In genomic region chr6:166325383-166326042, GRCh38 we compare ENCODE assay signal across 16 cellular contexts. TPM values are rescaled to one million over a fixed set of nuclear protein-coding genes. Genes with fewer than 3 reads are reported as not detected.
DNase-seq lines count a peak whose midpoint lies in the region; ATAC-seq and TF ChIP-seq lines count a peak whose summit lies in the region.
"Had no signal": no experiment of that assay in that cellular context is flagged by ENCODE, and none has a peak within 500 bp of the region (broad histone marks: within the 10 kb centered on the region; RNA-seq: fewer than 3 reads in every experiment).

No MANE protein-coding gene starts in this region.

- H3K9me3 Mint-ChIP-seq in natural killer cell: no peaks in the 10 kb centered on the region
- H3K9me3 Mint-ChIP-seq: nephron had no signal

- no peak overlapping the region for H3K27ac ChIP-seq in osteoblast (ENCODE audit: low read depth, low read length)
- H3K27ac ChIP-seq: vagina had no signal

- H3K36me3 Mint-ChIP-seq in natural killer cell: peaks cover 6% of the 10 kb centered on the region

- no peak overlapping the region for H3K4me3 ChIP-seq in osteoblast (ENCODE audit: insufficient read depth, low read length)
- H3K4me3 ChIP-seq: smooth muscle cell, vagina had no signal

- no peaks in the 10 kb centered on the region for H3K27me3 ChIP-seq in osteoblast (ENCODE audit: insufficient read depth, low read length)
- H3K27me3 ChIP-seq: vagina had no signal

- H3K4me1 ChIP-seq in osteoblast (ENCODE audit: insufficient read depth, low read length): no peaks in the 10 kb centered on the region
- H3K4me1 ChIP-seq: vagina had no signal

- peak overlapping the region; percentile 49 for H3K4me3 Mint-ChIP-seq in natural killer cell
- H3K4me3 Mint-ChIP-seq: nephron had no signal

- no peak overlapping the region for H2AFZ ChIP-seq in osteoblast (ENCODE audit: low read length)

- no peak for DNase-seq in natural killer cell
- DNase-seq in cortex of kidney (lab: John Stamatoyannopoulos, UW): no peak
- DNase-seq in osteoblast (ENCODE audit: insufficient read length, low spot score, missing footprints): no peak
- DNase-seq in OCI-M1 (lab: John Stamatoyannopoulos, UW): no peak
- DNase-seq: activated gamma-delta T cell treated with Interleukin-2 at 50 U/mL for 16 hours; central memory CD4-positive, alpha-beta T cell; NCI-H510A treated with DMSO at 0.1 percent for 48 hours had no signal

- H3K27me3 Mint-ChIP-seq in natural killer cell (ENCODE audit: low read depth in 2 of 2): no peaks in the 10 kb centered on the region

- ATAC-seq in GM18909 (IDR thresholded peaks at IDR 0.05; ENCODE audit: poor library complexity, unreplicated experiment) (peak; percentile 76), GM21717 (IDR thresholded peaks at IDR 0.05; ENCODE audit: unreplicated experiment) (peak; percentile 94), HG03196 (IDR thresholded peaks at IDR 0.05; ENCODE audit: unreplicated experiment) (peak; percentile 69), natural killer cell (peak; percentile 72 to 92 (median 89)), GM18873 (IDR thresholded peaks at IDR 0.05; ENCODE audit: low FRiP score, unreplicated experiment) (no peak)

- H3K27ac Mint-ChIP-seq in natural killer cell: peak overlapping the region; percentile 72 to 81
- H3K27ac Mint-ChIP-seq: nephron had no signal

- H3K4me1 Mint-ChIP-seq in natural killer cell: peaks cover 44 to 49% of the 10 kb centered on the region in 2 donors

- no peaks in the 10 kb centered on the region for H3K9me3 ChIP-seq in osteoblast (ENCODE audit: low read depth, low read length)
- H3K9me3 ChIP-seq: vagina had no signal

- intact Hi-C loops in natural killer cell (cut with micrococcal nuclease): loop anchor here (5.0 kb wide), 1 partner anchor 57 kb away; the partner anchor contains the start of gene MPC1

- H4K20me1 ChIP-seq in osteoblast (ENCODE audit: insufficient read depth, low read length): peaks cover 21% of the 10 kb centered on the region

- H3K4me2 ChIP-seq in osteoblast (ENCODE audit: insufficient read depth, low read length): no peak overlapping the region
- H3K4me2 ChIP-seq: smooth muscle cell had no signal

- peaks cover 63% of the 10 kb centered on the region for H3K36me3 ChIP-seq in osteoblast (ENCODE audit: insufficient read depth, low read length)

- H3K79me2 ChIP-seq in osteoblast (ENCODE audit: insufficient read depth, low read length): peaks cover 32% of the 10 kb centered on the region

- no peak for TF ChIP-seq CTCF in natural killer cell (IDR thresholded peaks at IDR 0.05)
- no peak for TF ChIP-seq CTCF in osteoblast (IDR thresholded peaks at IDR 0.05; ENCODE audit: extremely low read depth, low read depth, low read length)

RNA-seq across cellular contexts. Expression of gene SFT2D1, which starts 16.8 kb away (rescaled TPM):
- total RNA-seq in natural killer cell (10 to 100 TPM; 32.8 to 44.7 (median 33.5) TPM), osteoblast (22.1 and 25.7 TPM in 2 replicates)

RNA-seq across cellular contexts. Expression of gene PRR18, which starts 17.3 kb away (rescaled TPM):
- total RNA-seq in natural killer cell: not detected
- 0.29 TPM in 1 of 2 replicates, not detected in the other for total RNA-seq in osteoblast
- total RNA-seq: M059J, SK-MEL-5, smooth muscle cell, vagina had no signal

RNA-seq across cellular contexts. Expression of gene MPC1, which starts 57.2 kb away (rescaled TPM):
- total RNA-seq in natural killer cell (10 to 100 TPM; 26.3 to 31.1 (median 30.4) TPM), osteoblast (23.5 and 29.5 TPM in 2 replicates)
